In the genomic region with DNA sequence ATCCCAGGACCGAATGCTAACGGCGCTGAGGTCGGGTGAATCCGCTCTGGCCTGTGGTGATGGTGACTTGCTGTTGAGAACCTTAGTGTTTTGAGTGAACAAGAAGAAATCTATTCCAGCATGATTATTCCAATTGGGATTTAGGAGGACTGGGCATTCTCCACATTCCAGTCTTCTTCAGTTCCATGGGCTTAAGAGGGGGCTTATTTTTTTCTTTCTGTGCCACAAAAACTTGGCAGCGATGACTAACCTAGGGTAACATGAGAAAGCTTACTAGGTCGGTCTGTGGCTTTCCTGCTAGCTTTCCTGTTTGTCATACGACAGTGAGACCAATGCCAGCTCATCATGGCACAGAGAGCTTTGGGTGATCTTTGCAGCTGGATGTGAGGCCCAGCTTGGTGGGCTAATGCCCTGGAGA, we compare ENCODE assay signal across 1 cellular context.
TF ChIP-seq lines count a peak whose summit lies in the region.

No MANE protein-coding gene starts in this region.

TF ChIP-seq in SK-N-SH, 30 proteins besides CTCF, POLR2A, EP300 and RAD21 (continued from another document):
- TF ChIP-seq, protein P1, sequence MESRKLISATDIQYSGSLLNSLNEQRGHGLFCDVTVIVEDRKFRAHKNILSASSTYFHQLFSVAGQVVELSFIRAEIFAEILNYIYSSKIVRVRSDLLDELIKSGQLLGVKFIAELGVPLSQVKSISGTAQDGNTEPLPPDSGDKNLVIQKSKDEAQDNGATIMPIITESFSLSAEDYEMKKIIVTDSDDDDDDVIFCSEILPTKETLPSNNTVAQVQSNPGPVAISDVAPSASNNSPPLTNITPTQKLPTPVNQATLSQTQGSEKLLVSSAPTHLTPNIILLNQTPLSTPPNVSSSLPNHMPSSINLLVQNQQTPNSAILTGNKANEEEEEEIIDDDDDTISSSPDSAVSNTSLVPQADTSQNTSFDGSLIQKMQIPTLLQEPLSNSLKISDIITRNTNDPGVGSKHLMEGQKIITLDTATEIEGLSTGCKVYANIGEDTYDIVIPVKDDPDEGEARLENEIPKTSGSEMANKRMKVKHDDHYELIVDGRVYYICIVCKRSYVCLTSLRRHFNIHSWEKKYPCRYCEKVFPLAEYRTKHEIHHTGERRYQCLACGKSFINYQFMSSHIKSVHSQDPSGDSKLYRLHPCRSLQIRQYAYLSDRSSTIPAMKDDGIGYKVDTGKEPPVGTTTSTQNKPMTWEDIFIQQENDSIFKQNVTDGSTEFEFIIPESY (IDR thresholded peaks at IDR 0.05; ENCODE audit: borderline replicate concordance, low read depth): peak; percentile 69; the same call in 1 of the 2 replicates
- TF ChIP-seq, protein P2, sequence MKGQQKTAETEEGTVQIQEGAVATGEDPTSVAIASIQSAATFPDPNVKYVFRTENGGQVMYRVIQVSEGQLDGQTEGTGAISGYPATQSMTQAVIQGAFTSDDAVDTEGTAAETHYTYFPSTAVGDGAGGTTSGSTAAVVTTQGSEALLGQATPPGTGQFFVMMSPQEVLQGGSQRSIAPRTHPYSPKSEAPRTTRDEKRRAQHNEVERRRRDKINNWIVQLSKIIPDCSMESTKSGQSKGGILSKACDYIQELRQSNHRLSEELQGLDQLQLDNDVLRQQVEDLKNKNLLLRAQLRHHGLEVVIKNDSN (IDR thresholded peaks at IDR 0.05; ENCODE audit: borderline replicate concordance, low read depth): no peak
- TF ChIP-seq YY1 (IDR thresholded peaks at IDR 0.05; ENCODE audit: low read depth): no peak
- TF ChIP-seq, protein P3, sequence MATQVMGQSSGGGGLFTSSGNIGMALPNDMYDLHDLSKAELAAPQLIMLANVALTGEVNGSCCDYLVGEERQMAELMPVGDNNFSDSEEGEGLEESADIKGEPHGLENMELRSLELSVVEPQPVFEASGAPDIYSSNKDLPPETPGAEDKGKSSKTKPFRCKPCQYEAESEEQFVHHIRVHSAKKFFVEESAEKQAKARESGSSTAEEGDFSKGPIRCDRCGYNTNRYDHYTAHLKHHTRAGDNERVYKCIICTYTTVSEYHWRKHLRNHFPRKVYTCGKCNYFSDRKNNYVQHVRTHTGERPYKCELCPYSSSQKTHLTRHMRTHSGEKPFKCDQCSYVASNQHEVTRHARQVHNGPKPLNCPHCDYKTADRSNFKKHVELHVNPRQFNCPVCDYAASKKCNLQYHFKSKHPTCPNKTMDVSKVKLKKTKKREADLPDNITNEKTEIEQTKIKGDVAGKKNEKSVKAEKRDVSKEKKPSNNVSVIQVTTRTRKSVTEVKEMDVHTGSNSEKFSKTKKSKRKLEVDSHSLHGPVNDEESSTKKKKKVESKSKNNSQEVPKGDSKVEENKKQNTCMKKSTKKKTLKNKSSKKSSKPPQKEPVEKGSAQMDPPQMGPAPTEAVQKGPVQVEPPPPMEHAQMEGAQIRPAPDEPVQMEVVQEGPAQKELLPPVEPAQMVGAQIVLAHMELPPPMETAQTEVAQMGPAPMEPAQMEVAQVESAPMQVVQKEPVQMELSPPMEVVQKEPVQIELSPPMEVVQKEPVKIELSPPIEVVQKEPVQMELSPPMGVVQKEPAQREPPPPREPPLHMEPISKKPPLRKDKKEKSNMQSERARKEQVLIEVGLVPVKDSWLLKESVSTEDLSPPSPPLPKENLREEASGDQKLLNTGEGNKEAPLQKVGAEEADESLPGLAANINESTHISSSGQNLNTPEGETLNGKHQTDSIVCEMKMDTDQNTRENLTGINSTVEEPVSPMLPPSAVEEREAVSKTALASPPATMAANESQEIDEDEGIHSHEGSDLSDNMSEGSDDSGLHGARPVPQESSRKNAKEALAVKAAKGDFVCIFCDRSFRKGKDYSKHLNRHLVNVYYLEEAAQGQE (IDR thresholded peaks at IDR 0.05; ENCODE audit: low read depth, low read length): no peak
- TF ChIP-seq NRF1 (IDR thresholded peaks at IDR 0.05; ENCODE audit: low read depth, low read length): no peak
- TF ChIP-seq GABPA (IDR thresholded peaks at IDR 0.05; ENCODE audit: low read depth): no peak
- peak; percentile 90 for TF ChIP-seq TCF12 (IDR thresholded peaks at IDR 0.05)
- TF ChIP-seq CHD2 (IDR thresholded peaks at IDR 0.05; ENCODE audit: low read length, partially characterized antibody): no peak
- no peak for TF ChIP-seq FOXJ3 (CRISPR knock-in tag; IDR thresholded peaks at IDR 0.05)
- TF ChIP-seq, protein P4, sequence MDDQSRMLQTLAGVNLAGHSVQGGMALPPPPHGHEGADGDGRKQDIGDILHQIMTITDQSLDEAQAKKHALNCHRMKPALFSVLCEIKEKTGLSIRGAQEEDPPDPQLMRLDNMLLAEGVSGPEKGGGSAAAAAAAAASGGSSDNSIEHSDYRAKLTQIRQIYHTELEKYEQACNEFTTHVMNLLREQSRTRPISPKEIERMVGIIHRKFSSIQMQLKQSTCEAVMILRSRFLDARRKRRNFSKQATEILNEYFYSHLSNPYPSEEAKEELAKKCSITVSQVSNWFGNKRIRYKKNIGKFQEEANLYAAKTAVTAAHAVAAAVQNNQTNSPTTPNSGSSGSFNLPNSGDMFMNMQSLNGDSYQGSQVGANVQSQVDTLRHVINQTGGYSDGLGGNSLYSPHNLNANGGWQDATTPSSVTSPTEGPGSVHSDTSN (IDR thresholded peaks at IDR 0.05): peak; percentile 69
- no peak for TF ChIP-seq MXI1 (IDR thresholded peaks at IDR 0.05; ENCODE audit: low read depth, low read length)
- TF ChIP-seq RFX5 (IDR thresholded peaks at IDR 0.05; ENCODE audit: low read length): no peak
- TF ChIP-seq NFIC (IDR thresholded peaks at IDR 0.05; ENCODE audit: borderline replicate concordance): peak; percentile 96
- no peak; the same call in 1 of the 2 replicates for TF ChIP-seq MEF2A (IDR thresholded peaks at IDR 0.05; ENCODE audit: borderline replicate concordance, low read depth)
- peak; percentile 91 for TF ChIP-seq JUND (IDR thresholded peaks at IDR 0.05)
- TF ChIP-seq POLR2AphosphoS5 (IDR thresholded peaks at IDR 0.05; ENCODE audit: low read depth, low read length): peak; percentile 64; the same call in 1 of the 2 replicates
- TF ChIP-seq TAF1 (IDR thresholded peaks at IDR 0.05; ENCODE audit: borderline replicate concordance, low read depth, low read length): no peak; the same call in 1 of the 2 replicates
- TF ChIP-seq RXRA (IDR thresholded peaks at IDR 0.05; ENCODE audit: borderline replicate concordance, low read depth): peak; percentile 84; the same call in 1 of the 2 replicates
- TF ChIP-seq TEAD4 (IDR thresholded peaks at IDR 0.05; ENCODE audit: borderline replicate concordance, insufficient read depth): peak; percentile 99
- TF ChIP-seq ELF1 (IDR thresholded peaks at IDR 0.05): no peak
TF ChIP-seq in SK-N-SH: peak in this region for 10.
